In genomic region chr1:214427871-214428277, GRCh38 we compare ENCODE assay signal across 8 cellular contexts.
DNase-seq lines count a peak whose midpoint lies in the region; ATAC-seq and TF ChIP-seq lines count a peak whose summit lies in the region.

No MANE protein-coding gene starts in this region.

- BruUV-seq in PC-3 (replicated peaks; lab: Mats Ljungman, UMichigan), result no TSS peak

- H3K9me3 ChIP-seq in PC-3 (ENCODE audit: low read length), result no peaks in the 10 kb centered on the region

- peaks cover 29% of the 10 kb centered on the region for H3K4me1 ChIP-seq in PC-3 (ENCODE audit: insufficient read depth, low read length)

- H3K4me2 ChIP-seq in PC-3 (ENCODE audit: low read length), result peak overlapping the region; percentile 51

- no peak overlapping the region; the same call in 1 of the 2 replicates for H3K4me3 ChIP-seq in PC-3 (ENCODE audit: low read length)

- peaks cover 22% of the 10 kb centered on the region for H3K79me2 ChIP-seq in PC-3 (ENCODE audit: low read length)

- intact Hi-C loops in PC-3 (cut with micrococcal nuclease), result loop anchor here (1.0 kb wide), 1 partner anchor 17 kb away; no protein-coding TSS in a partner anchor

- H3K36me3 ChIP-seq in PC-3 (ENCODE audit: low read depth, low read length), result no peaks in the 10 kb centered on the region

- peak overlapping the region; percentile 52 for H3K4me3 Mint-ChIP-seq in activated T-cell treated with anti-CD3 and anti-CD28 coated beads, Interleukin-2, amount 50 U/mL, for 24 hours

- H3K36me3 Mint-ChIP-seq in activated T-cell treated with anti-CD3 and anti-CD28 coated beads, Interleukin-2, amount 50 U/mL, for 24 hours (ENCODE audit: low read depth), result no peaks in the 10 kb centered on the region

- H3K27me3 Mint-ChIP-seq in activated T-cell treated with anti-CD3 and anti-CD28 coated beads, Interleukin-2, amount 50 U/mL, for 24 hours, result no peaks in the 10 kb centered on the region

- H3K4me1 Mint-ChIP-seq in activated T-cell treated with anti-CD3 and anti-CD28 coated beads, Interleukin-2, amount 50 U/mL, for 24 hours (ENCODE audit: low read depth), result peaks cover 26% of the 10 kb centered on the region

- CTCF ChIA-PET in PC-3 (lab: Charles Lee), result interaction anchor here (0.6 kb wide), 1 partner anchor 200 kb away, joined by 3 read pairs; no protein-coding TSS in a partner anchor

- peak overlapping the region; percentile 48; the same call in 1 of the 2 replicates for H2AFZ ChIP-seq in PC-3 (ENCODE audit: low read length)

- H3K27me3 ChIP-seq in PC-3 (ENCODE audit: low read length), result no peaks in the 10 kb centered on the region

- peak overlapping the region; percentile 92 for H3K27ac Mint-ChIP-seq in activated T-cell treated with anti-CD3 and anti-CD28 coated beads, Interleukin-2, amount 50 U/mL, for 24 hours

- POLR2A ChIA-PET in PC-3 (lab: Charles Lee; ENCODE audit: unreplicated experiment), result no interaction called here

- DNase-seq in activated gamma-delta T cell treated with Interleukin-2 at 50 U/mL for 16 hours (peak; percentile 48), activated gamma-delta T cell (lab: John Stamatoyannopoulos, UW) (no peak), PC-3 (peak; percentile 96), iris pigment epithelial cell (ENCODE audit: low read depth) (peak; percentile 98), NCI-H1092 treated with DMSO at 0.1 percent for 48 hours (lab: John Stamatoyannopoulos, UW) (no peak)
- peak; percentile 58 for DNase-seq in activated T-cell treated with anti-CD3 and anti-CD28 coated beads, Interleukin-2, amount 50 U/mL, for 24 hours
- peak; percentile 39 to 74 for DNase-seq in stimulated activated CD8-positive, alpha-beta memory T cell treated with anti-CD3 and anti-CD28 coated beads, Interleukin-7, amount 100 ng/mL, for 48 hours (ENCODE audit: extremely low read depth in 1 of 2, low read depth in 1 of 2)

- ATAC-seq in HG03045 (IDR thresholded peaks at IDR 0.05; ENCODE audit: unreplicated experiment) (peak; percentile 92), PC-3 (peak; percentile 93)

- no peak for TF ChIP-seq CTCF in PC-3 (conservative IDR thresholded peaks at IDR 0.05; ENCODE audit: low read depth, low read length)

- peak overlapping the region; percentile 49; the same call in 1 of the 2 replicates for H3K9ac ChIP-seq in PC-3 (ENCODE audit: low read length)

- H3K9me2 ChIP-seq in PC-3 (replicated peaks; ENCODE audit: low read length), result no peaks in the 10 kb centered on the region

- H3K27ac ChIP-seq in PC-3 (ENCODE audit: low read length), result peak overlapping the region; percentile 90

- H3K9me3 Mint-ChIP-seq in activated T-cell treated with anti-CD3 and anti-CD28 coated beads, Interleukin-2, amount 50 U/mL, for 24 hours, result no peaks in the 10 kb centered on the region

- H3F3A ChIP-seq in PC-3 (ENCODE audit: low read length, unreplicated experiment), result peaks cover 5% of the 10 kb centered on the region

- H4K20me1 ChIP-seq in PC-3 (ENCODE audit: low read length), result no peaks in the 10 kb centered on the region

Comparison
In these comparisons a context has a peak if more than half of its experiments do, and no peak if none do; other contexts are left out.
1. DNase-seq: peak in activated gamma-delta T cell treated with Interleukin-2 at 50 U/mL for 16 hours (single experiment), PC-3 (single experiment), activated T-cell treated with anti-CD3 and anti-CD28 coated beads, Interleukin-2, amount 50 U/mL, for 24 hours (single experiment), iris pigment epithelial cell (single experiment) and stimulated activated CD8-positive, alpha-beta memory T cell treated with anti-CD3 and anti-CD28 coated beads, Interleukin-7, amount 100 ng/mL, for 48 hours (2 of 2); none in activated gamma-delta T cell (single experiment) and NCI-H1092 treated with DMSO at 0.1 percent for 48 hours (single experiment).